Comparison of ENCODE assay signal across 10 cellular contexts in genomic region chr3:190323241-190323617, GRCh38. TPM values are rescaled to one million over a fixed set of nuclear protein-coding genes. Genes with fewer than 3 reads are reported as not detected.
DNase-seq lines count a peak whose midpoint lies in the region; ATAC-seq and TF ChIP-seq lines count a peak whose summit lies in the region.
"Had no signal": no experiment of that assay in that cellular context is flagged by ENCODE, and none has a peak within 500 bp of the region (broad histone marks: within the 10 kb centered on the region; RNA-seq: fewer than 3 reads in every experiment).

No MANE protein-coding gene starts in this region.

- H3F3A ChIP-seq in GM23248 (ENCODE audit: insufficient read depth): no peaks in the 10 kb centered on the region

- H2AFZ ChIP-seq in GM23248: 0 out of 2 replicates have a peak overlapping the region, but pooled peaks have one; percentile 81

- DNase-seq in GM23248: no peak
- DNase-seq in T-cell: no peak
- no peak for DNase-seq in glutamatergic neuron
- DNase-seq in pons (ENCODE audit: low spot score): peak; percentile 62
- no peak for DNase-seq in cerebellum (ENCODE audit: low spot score)
- no peak for DNase-seq in MG63
- DNase-seq: activated naive CD4-positive, alpha-beta T cell treated with anti-CD3 and anti-CD28 coated beads for 36 hours; NCI-H1930 had no signal

- in situ Hi-C loops in GM23248 (cut with MboI): loop anchor here (10.0 kb wide), 2 partner anchors 98 to 358 kb away; no protein-coding TSS in a partner anchor

- H3K9me3 ChIP-seq in GM23248 (ENCODE audit: low read depth): no peaks in the 10 kb centered on the region
- no peaks in the 10 kb centered on the region for H3K9me3 ChIP-seq in MG63

- H3K27me3 Mint-ChIP-seq in T-cell (peaks cover 36 to 42% of the 10 kb centered on the region in 2 donors), glutamatergic neuron (ENCODE audit: unreplicated experiment) (peaks cover 6% of the 10 kb centered on the region)

- CTCF ChIA-PET in T-cell (lab: Charles Lee): interaction anchor here (0.9 to 2.2 kb wide), 6 partner anchors 9 to 362 kb away, joined by 3 to 14 read pairs (median 5); no protein-coding TSS in a partner anchor

- H3K27me3 ChIP-seq in GM23248 (replicated peaks; ENCODE audit: insufficient read depth) (no peaks in the 10 kb centered on the region), MG63 (no peaks in the 10 kb centered on the region)

- H3K4me1 Mint-ChIP-seq in T-cell: peaks cover 17 to 23% (median 20%) of the 10 kb centered on the region in 3 donors
- H3K4me1 Mint-ChIP-seq in glutamatergic neuron (ENCODE audit: low read depth, unreplicated experiment): peaks cover 2% of the 10 kb centered on the region

- WGBS in GM23248 (ENCODE audit: low coverage in 1 of 2, low lambda C conversion rate in 2 of 2, missing lambda C conversion rate in 2 of 2), 2 experiments: 95% methylated on average over 8 of the region's 8 CpGs

- H3K4me1 ChIP-seq in GM23248 (ENCODE audit: insufficient read depth): peaks cover 21% of the 10 kb centered on the region

- no peak overlapping the region for H3K27ac Mint-ChIP-seq in T-cell
- no peak overlapping the region for H3K27ac Mint-ChIP-seq in glutamatergic neuron (ENCODE audit: unreplicated experiment)
- H3K27ac Mint-ChIP-seq: activated naive CD4-positive, alpha-beta T cell treated with anti-CD3 and anti-CD28 coated beads for 36 hours had no signal

- H3K36me3 ChIP-seq in GM23248 (ENCODE audit: low read depth) (no peaks in the 10 kb centered on the region), MG63 (no peaks in the 10 kb centered on the region)

- H4K20me1 ChIP-seq in GM23248 (ENCODE audit: insufficient read depth): no peaks in the 10 kb centered on the region

- H3K9ac ChIP-seq in GM23248: no peak overlapping the region

- H3K79me2 ChIP-seq in GM23248 (ENCODE audit: insufficient read depth): no peaks in the 10 kb centered on the region

- TF ChIP-seq CTCF in glutamatergic neuron (IDR thresholded peaks at IDR 0.05; ENCODE audit: partially characterized antibody, unreplicated experiment): no peak

- H3K9me2 ChIP-seq in GM23248 (ENCODE audit: insufficient read depth): no peaks in the 10 kb centered on the region

- H3K4me3 Mint-ChIP-seq in T-cell: peak overlapping the region; percentile 42 to 75 (median 74)
- peak overlapping the region; percentile 72 for H3K4me3 Mint-ChIP-seq in glutamatergic neuron (ENCODE audit: unreplicated experiment)

- no peak for ATAC-seq in T-cell (replicated peaks in 1 of 4)
- ATAC-seq in GM21576 (IDR thresholded peaks at IDR 0.05; ENCODE audit: unreplicated experiment): no peak
- ATAC-seq in HG02588 (IDR thresholded peaks at IDR 0.05; ENCODE audit: unreplicated experiment): no peak

- no peak overlapping the region for H3K27ac ChIP-seq in GM23248

- POLR2A ChIA-PET in T-cell (lab: Charles Lee): no interaction called here

- H3K4me3 ChIP-seq in GM23248 (no peak overlapping the region), MG63 (no peak overlapping the region)

- H3K9me3 Mint-ChIP-seq in T-cell: no peaks in the 10 kb centered on the region
- H3K9me3 Mint-ChIP-seq in glutamatergic neuron (ENCODE audit: unreplicated experiment): peaks cover 3% of the 10 kb centered on the region
- H3K9me3 Mint-ChIP-seq: activated naive CD4-positive, alpha-beta T cell treated with anti-CD3 and anti-CD28 coated beads for 36 hours had no signal

- H3K36me3 Mint-ChIP-seq in T-cell (no peaks in the 10 kb centered on the region), glutamatergic neuron (ENCODE audit: unreplicated experiment) (no peaks in the 10 kb centered on the region)

- no peak overlapping the region for H3K4me2 ChIP-seq in GM23248 (ENCODE audit: unreplicated experiment)

RNA-seq across cellular contexts. Expression of gene CLDN1, which starts 1.0 kb away (rescaled TPM):
- total RNA-seq in GM23248 (2014; rRNA removed; shearing (Covaris generic)): 0.32 and 0.38 TPM in 2 replicates
- polyA plus RNA-seq in GM23248 (2016; fragmentation: Nextera tagmentation; extraction: Ambion mirVana): 0.19 and 0.28 TPM in 2 replicates
- total RNA-seq in T-cell (under 1 TPM in 3 of 5 donors, not detected in 2; 0.20 to 0.28 (median 0.23) TPM), glutamatergic neuron (ENCODE audit: unreplicated experiment) (not detected), cerebellum (0.45 TPM)
- 1.3 and 4.0 TPM in 2 replicates for total RNA-seq in MG63 (2014; rRNA removed; shearing (Covaris generic); ENCODE audit: low replicate concordance)
